8 cellular contexts compared by ENCODE assay signal in genomic region chr11:95338430-95338991, GRCh38.
A peak's percentile ranks its signal among the peaks of the same experiment; 100 is the strongest.
DNase-seq lines count a peak whose midpoint lies in the region; ATAC-seq and FAIRE-seq lines count a peak whose summit lies in the region.

No MANE protein-coding gene starts in this region.

- H3K27me3 ChIP-seq in BLaER1 (no peaks in the 10 kb centered on the region), mucosa of rectum (ENCODE audit: control insufficient read depth in 2 of 2, insufficient read depth in 2 of 2, low read length in 2 of 2) (no peaks in the 10 kb centered on the region)

- peaks cover 33% of the 10 kb centered on the region for H3K4me1 ChIP-seq in BLaER1
- H3K4me1 ChIP-seq in mucosa of rectum (ENCODE audit: control insufficient read depth in 2 of 2, insufficient read depth in 2 of 2, low read length in 2 of 2) = peaks cover 2 to 12% of the 10 kb centered on the region in 2 donors

- H4K20me1 ChIP-seq in BLaER1 = no peaks in the 10 kb centered on the region

- peak overlapping the region; percentile 74 for H3K4me2 ChIP-seq in BLaER1

- no peak overlapping the region for H3K4me3 ChIP-seq in BLaER1
- no peak overlapping the region for H3K4me3 ChIP-seq in mucosa of rectum (ENCODE audit: low read length in 2 of 2)

- no peak overlapping the region for H3K9ac ChIP-seq in BLaER1
- H3K9ac ChIP-seq in mucosa of rectum (ENCODE audit: low read depth in 1 of 2, low read length in 2 of 2) = no peak overlapping the region

- H3K27ac ChIP-seq in BLaER1 = no peak overlapping the region; the same call in 1 of the 2 replicates
- H3K27ac ChIP-seq in mucosa of rectum (ENCODE audit: low read depth in 2 of 2, low read length in 2 of 2) = peak overlapping the region; percentile 23 to 65

- FAIRE-seq in endometrium (lab: Jason Lieb, UNC) = peak; percentile 98

- no peaks in the 10 kb centered on the region for H3K36me3 ChIP-seq in BLaER1
- no peaks in the 10 kb centered on the region for H3K36me3 ChIP-seq in mucosa of rectum (ENCODE audit: control insufficient read depth in 2 of 2, insufficient read depth in 2 of 2, low read length in 2 of 2)

- ATAC-seq in GM21515 (IDR thresholded peaks at IDR 0.05; ENCODE audit: unreplicated experiment) = no peak
- ATAC-seq in GM19455 (IDR thresholded peaks at IDR 0.05; ENCODE audit: unreplicated experiment) = no peak

- peak; percentile 57 for DNase-seq in NCI-H2227 (lab: John Stamatoyannopoulos, UW; ENCODE audit: unreplicated experiment)
- DNase-seq in KG1 (lab: John Stamatoyannopoulos, UW) = no peak
- DNase-seq in stimulated activated CD4-positive, alpha-beta T cell treated with anti-CD3 and anti-CD28 coated beads, Interleukin-4, amount 100 ng/mL, for 24 hours = no peak

- H3K9me3 ChIP-seq in BLaER1 (no peaks in the 10 kb centered on the region), mucosa of rectum (ENCODE audit: control insufficient read depth in 2 of 2, low read length in 2 of 2) (no peaks in the 10 kb centered on the region)
